In the genomic region with DNA sequence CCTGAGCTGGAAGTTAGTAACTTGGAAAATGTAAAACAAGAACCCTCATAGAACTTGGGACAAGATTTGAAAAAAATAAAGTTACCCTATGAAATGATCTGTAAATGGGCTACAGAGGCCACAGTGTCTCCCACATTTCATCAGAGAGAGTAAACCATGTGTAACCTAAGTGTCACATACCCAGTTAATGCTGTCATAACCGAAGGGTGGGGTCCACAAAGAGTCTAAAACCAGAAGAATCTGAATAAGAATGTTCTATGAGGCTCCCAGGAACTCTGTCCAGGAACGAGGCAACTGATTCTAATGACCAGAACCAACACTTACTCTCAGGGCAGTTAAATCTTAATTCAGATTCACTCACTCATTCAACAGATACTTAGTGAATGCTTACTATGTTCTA, we compare ENCODE assay signal across 8 cellular contexts. TPM values are rescaled to one million over a fixed set of nuclear protein-coding genes. Genes with fewer than 3 reads are reported as not detected.
DNase-seq lines count a peak whose midpoint lies in the region; ATAC-seq and TF ChIP-seq lines count a peak whose summit lies in the region.

No MANE protein-coding gene starts in this region.

- H3K9me3 ChIP-seq in CD8-positive, alpha-beta memory T cell (ENCODE audit: low read length) = no peaks in the 10 kb centered on the region
- no peaks in the 10 kb centered on the region for H3K9me3 ChIP-seq in parathyroid adenoma (ENCODE audit: control insufficient read depth, low read length)

- H3K36me3 Mint-ChIP-seq in CD8-positive, alpha-beta memory T cell = peaks cover 0 to 10% (median 0%) of the 10 kb centered on the region in 3 donors
- H3K36me3 Mint-ChIP-seq in effector memory CD8-positive, alpha-beta T cell (ENCODE audit: insufficient read depth) = peaks cover 31% of the 10 kb centered on the region

- DNase-seq in CD8-positive, alpha-beta memory T cell = no peak
- no peak for DNase-seq in NB4 (ENCODE audit: low read depth)
- DNase-seq in effector memory CD8-positive, alpha-beta T cell = no peak
- no peak for DNase-seq in activated gamma-delta T cell treated with Interleukin-2 at 50 U/mL for 16 hours
- no peak for DNase-seq in activated CD4-positive, alpha-beta T cell treated with anti-CD3 and anti-CD28 coated beads for 1 hour

- ATAC-seq in effector memory CD8-positive, alpha-beta T cell (replicated peaks) = no peak
- no peak for ATAC-seq in GM18520 (IDR thresholded peaks at IDR 0.05; ENCODE audit: unreplicated experiment)
- ATAC-seq in HG03135 (IDR thresholded peaks at IDR 0.05; ENCODE audit: unreplicated experiment) = no peak

- H3K36me3 ChIP-seq in CD8-positive, alpha-beta memory T cell (ENCODE audit: insufficient read depth, low read length) = no peaks in the 10 kb centered on the region
- H3K36me3 ChIP-seq in parathyroid adenoma (ENCODE audit: control insufficient read depth, insufficient read depth, low read length) = no peaks in the 10 kb centered on the region

- peak overlapping the region; percentile 96 for H2AFZ ChIP-seq in parathyroid adenoma

- H3K9me3 Mint-ChIP-seq in CD8-positive, alpha-beta memory T cell = no peaks in the 10 kb centered on the region
- H3K9me3 Mint-ChIP-seq in effector memory CD8-positive, alpha-beta T cell = no peaks in the 10 kb centered on the region

- peak overlapping the region; percentile 93 to 100 (median 99) for H3K4me3 Mint-ChIP-seq in CD8-positive, alpha-beta memory T cell
- H3K4me3 Mint-ChIP-seq in effector memory CD8-positive, alpha-beta T cell = peak overlapping the region; percentile 95 to 99

- no peak overlapping the region for H3K27ac ChIP-seq in CD8-positive, alpha-beta memory T cell (ENCODE audit: low read depth, low read length)
- peak overlapping the region; percentile 99 for H3K27ac ChIP-seq in parathyroid adenoma

- H3K27me3 ChIP-seq in CD8-positive, alpha-beta memory T cell (ENCODE audit: insufficient read depth, low read length, poor library complexity, severe bottlenecking) = no peaks in the 10 kb centered on the region
- no peaks in the 10 kb centered on the region for H3K27me3 ChIP-seq in parathyroid adenoma (ENCODE audit: control insufficient read depth, insufficient read depth, low read length)

- CTCF ChIA-PET in CD8-positive, alpha-beta memory T cell (lab: Charles Lee) = interaction anchor here (0.8 to 4.4 kb wide), 5 partner anchors 8 to 99 kb away, joined by 3 to 34 read pairs (median 17); no protein-coding TSS in a partner anchor

- POLR2A ChIA-PET in CD8-positive, alpha-beta memory T cell (lab: Charles Lee) = no interaction called here

- H3K27me3 Mint-ChIP-seq in CD8-positive, alpha-beta memory T cell = no peaks in the 10 kb centered on the region
- H3K27me3 Mint-ChIP-seq in effector memory CD8-positive, alpha-beta T cell = no peaks in the 10 kb centered on the region

- H3K27ac Mint-ChIP-seq in CD8-positive, alpha-beta memory T cell = peak overlapping the region; percentile 94 to 100 (median 99)
- peak overlapping the region; percentile 97 to 99 for H3K27ac Mint-ChIP-seq in effector memory CD8-positive, alpha-beta T cell

- H3K4me1 Mint-ChIP-seq in CD8-positive, alpha-beta memory T cell = peaks cover 40 to 50% (median 47%) of the 10 kb centered on the region in 3 donors
- H3K4me1 Mint-ChIP-seq in effector memory CD8-positive, alpha-beta T cell (ENCODE audit: low read depth in 2 of 2) = peaks cover 34 to 37% of the 10 kb centered on the region in 2 donors

- peak overlapping the region; percentile 95 for H3K4me2 ChIP-seq in parathyroid adenoma (ENCODE audit: low read length)

- TF ChIP-seq CTCF in NB4 (IDR thresholded peaks at IDR 0.05; ENCODE audit: low read depth, low read length) (no peak), parathyroid adenoma (IDR thresholded peaks at IDR 0.05) (no peak)

- H3K9ac ChIP-seq in parathyroid adenoma = peak overlapping the region; percentile 88

- no peak for TF ChIP-seq POLR2A in NB4 (IDR thresholded peaks at IDR 0.05; ENCODE audit: extremely low read depth, insufficient read length)

- H3K4me1 ChIP-seq in CD8-positive, alpha-beta memory T cell (ENCODE audit: insufficient read depth, low read length) = peaks cover 45% of the 10 kb centered on the region
- H3K4me1 ChIP-seq in parathyroid adenoma = peaks cover 4% of the 10 kb centered on the region

- H3K4me3 ChIP-seq in CD8-positive, alpha-beta memory T cell (ENCODE audit: low read length) = no peak overlapping the region
- H3K4me3 ChIP-seq in NB4 (ENCODE audit: low read depth, low read length) (peak overlapping the region; percentile 72), parathyroid adenoma (ENCODE audit: low read depth, low read length) (no peak overlapping the region)

- H3K79me2 ChIP-seq in parathyroid adenoma = peaks cover 27% of the 10 kb centered on the region

RNA-seq across cellular contexts. Expression of a gene that starts 1.0 kb away (rescaled TPM):
- total RNA-seq in CD8-positive, alpha-beta memory T cell = 10 to 100 TPM; 25.3 to 28.9 TPM
- 37.2 TPM for polyA plus RNA-seq in CD8-positive, alpha-beta memory T cell

RNA-seq across cellular contexts. Expression of a gene that starts 49.9 kb away (rescaled TPM):
- total RNA-seq in CD8-positive, alpha-beta memory T cell = not detected
- not detected for polyA plus RNA-seq in CD8-positive, alpha-beta memory T cell
